Comparison of ENCODE assay signal across 14 cellular contexts in the genomic region with DNA sequence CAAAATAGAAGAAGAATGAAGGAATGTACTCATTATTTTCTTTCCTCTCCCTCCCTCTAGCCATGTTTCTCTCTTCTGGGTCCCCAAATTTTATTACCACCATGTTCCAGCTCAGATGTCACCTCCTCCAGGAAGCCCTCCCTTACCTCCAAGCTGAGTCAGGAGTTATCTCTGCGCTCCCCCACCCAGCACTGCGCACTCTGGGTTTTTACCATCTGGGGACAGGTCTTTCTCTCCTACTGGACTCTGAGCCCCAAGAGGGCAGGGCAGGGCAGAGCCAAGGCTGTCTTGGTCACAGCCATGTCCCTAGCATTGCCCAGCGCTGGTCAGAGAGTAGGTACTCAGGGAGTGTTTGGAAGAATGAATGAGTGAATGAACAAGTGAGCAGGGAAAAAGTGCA. TPM values are rescaled to one million over a fixed set of nuclear protein-coding genes. Genes with fewer than 3 reads are reported as not detected.
DNase-seq lines count a peak whose midpoint lies in the region; ATAC-seq and TF ChIP-seq lines count a peak whose summit lies in the region.
"Had no signal": no experiment of that assay in that cellular context is flagged by ENCODE, and none has a peak within 500 bp of the region (broad histone marks: within the 10 kb centered on the region; RNA-seq: fewer than 3 reads in every experiment).

No MANE protein-coding gene starts in this region.

- H3K36me3 ChIP-seq in MM.1S (replicated peaks; ENCODE audit: insufficient read depth, low read length): no peaks in the 10 kb centered on the region
- no peaks in the 10 kb centered on the region for H3K36me3 ChIP-seq in ascending aorta
- H3K36me3 ChIP-seq: breast epithelium, SJCRH30, suprapubic skin had no signal

- intact Hi-C loops in ascending aorta (cut with DNase I): no loop called here

- 0 out of 2 replicates have a peak overlapping the region, but pooled peaks have one; percentile 84 for H3K4me2 ChIP-seq in MM.1S (ENCODE audit: low read depth, low read length)

- no peaks in the 10 kb centered on the region for H3K79me2 ChIP-seq in MM.1S (ENCODE audit: low read length)

- H3K27ac ChIP-seq in MM.1S (ENCODE audit: low read length): no peak overlapping the region
- H3K27ac ChIP-seq in ascending aorta: peak overlapping the region; percentile 19 to 63
- H3K27ac ChIP-seq: foreskin keratinocyte, SJCRH30, suprapubic skin had no signal

- TF ChIP-seq CTCF in MM.1S (IDR thresholded peaks at IDR 0.05; ENCODE audit: low read length): no peak
- no peak for TF ChIP-seq CTCF in ascending aorta (IDR thresholded peaks at IDR 0.05)
- no peak for TF ChIP-seq CTCF in nephron progenitor cell (IDR thresholded peaks at IDR 0.05)

- H3K27me3 ChIP-seq in MM.1S (replicated peaks; ENCODE audit: insufficient read depth, low read length): peaks cover 86% of the 10 kb centered on the region
- H3K27me3 ChIP-seq in ascending aorta: no peaks in the 10 kb centered on the region
- H3K27me3 ChIP-seq: breast epithelium had no signal

- no peaks in the 10 kb centered on the region for H3K36me3 Mint-ChIP-seq in activated CD4-positive, alpha-beta T cell treated with anti-CD3 and anti-CD28 coated beads, Interleukin-2, amount 10 ng/mL, durations not matched to agents 7 days and 5 days (ENCODE audit: low read depth)
- H3K36me3 Mint-ChIP-seq in nephron progenitor cell (ENCODE audit: low read depth): no peaks in the 10 kb centered on the region

- CTCF ChIA-PET in activated CD4-positive, alpha-beta T cell treated with anti-CD3 and anti-CD28 coated beads, Interleukin-2, amount 10 ng/mL, durations not matched to agents 7 days and 5 days (lab: Charles Lee): interaction anchor here (0.6 to 2.2 kb wide), 9 partner anchors 9 to 286 kb away, joined by 3 to 5 read pairs (median 4); a partner anchor contains a TSS

- H2AFZ ChIP-seq in MM.1S (ENCODE audit: low read length): no peak overlapping the region

- H3K27ac Mint-ChIP-seq in activated CD4-positive, alpha-beta T cell treated with anti-CD3 and anti-CD28 coated beads, Interleukin-2, amount 10 ng/mL, durations not matched to agents 7 days and 5 days: peak overlapping the region; percentile 52
- no peak overlapping the region for H3K27ac Mint-ChIP-seq in nephron progenitor cell

- no peaks in the 10 kb centered on the region for H3K9me2 ChIP-seq in MM.1S (replicated peaks; ENCODE audit: insufficient read depth, low read length)

- POLR2A ChIA-PET in activated CD4-positive, alpha-beta T cell treated with anti-CD3 and anti-CD28 coated beads, Interleukin-2, amount 10 ng/mL, durations not matched to agents 7 days and 5 days (lab: Charles Lee): interaction anchor here (0.6 kb wide), 1 partner anchor 25 kb away, joined by 5 read pairs; no protein-coding TSS in a partner anchor

- H3K9me3 ChIP-seq in MM.1S (replicated peaks; ENCODE audit: insufficient read depth, low read length): no peaks in the 10 kb centered on the region
- H3K9me3 ChIP-seq in ascending aorta: no peaks in the 10 kb centered on the region
- H3K9me3 ChIP-seq: breast epithelium, SJCRH30, suprapubic skin had no signal

- H3K4me1 ChIP-seq in MM.1S (ENCODE audit: low read length) (peaks cover 8% of the 10 kb centered on the region; the same call in 1 of the 2 replicates), ascending aorta (peaks cover 13 to 22% of the 10 kb centered on the region in 2 donors)

- peaks cover 12% of the 10 kb centered on the region for H3K27me3 Mint-ChIP-seq in activated CD4-positive, alpha-beta T cell treated with anti-CD3 and anti-CD28 coated beads, Interleukin-2, amount 10 ng/mL, durations not matched to agents 7 days and 5 days
- peaks cover 18% of the 10 kb centered on the region for H3K27me3 Mint-ChIP-seq in nephron progenitor cell (ENCODE audit: low read depth, poor library complexity)

- H3K4me3 Mint-ChIP-seq in activated CD4-positive, alpha-beta T cell treated with anti-CD3 and anti-CD28 coated beads, Interleukin-2, amount 10 ng/mL, durations not matched to agents 7 days and 5 days: peak overlapping the region; percentile 65
- H3K4me3 Mint-ChIP-seq in nephron progenitor cell: peak overlapping the region; percentile 73

- H3K9ac ChIP-seq in MM.1S (ENCODE audit: low read length): no peak overlapping the region

- no peak for DNase-seq in activated CD4-positive, alpha-beta T cell treated with anti-CD3 and anti-CD28 coated beads, Interleukin-2, amount 10 ng/mL, durations not matched to agents 7 days and 5 days
- DNase-seq in activated CD4-positive, alpha-beta T cell treated with anti-CD3 and anti-CD28 coated beads for 4 hours: no peak
- no peak for DNase-seq in MM.1S
- DNase-seq in ascending aorta (ENCODE audit: low spot score in 2 of 2): no peak
- DNase-seq in nephron progenitor cell: no peak
- DNase-seq: DMS 273 treated with DMSO at 0.1 percent for 48 hours, foreskin keratinocyte, NCI-H2081 treated with DMSO at 0.1 percent for 48 hours, SJCRH30 had no signal

- no peaks in the 10 kb centered on the region for H3K9me3 Mint-ChIP-seq in activated CD4-positive, alpha-beta T cell treated with anti-CD3 and anti-CD28 coated beads, Interleukin-2, amount 10 ng/mL, durations not matched to agents 7 days and 5 days
- H3K9me3 Mint-ChIP-seq in nephron progenitor cell: no peaks in the 10 kb centered on the region

- no peak for ATAC-seq in GM21515 (IDR thresholded peaks at IDR 0.05; ENCODE audit: unreplicated experiment)
- ATAC-seq in HG03469 (IDR thresholded peaks at IDR 0.05; ENCODE audit: unreplicated experiment): no peak
- ATAC-seq in HG02852 (IDR thresholded peaks at IDR 0.05; ENCODE audit: unreplicated experiment): no peak
- ATAC-seq: foreskin keratinocyte had no signal

- no peak overlapping the region for H3K4me3 ChIP-seq in MM.1S (ENCODE audit: low read length)
- no peak overlapping the region for H3K4me3 ChIP-seq in ascending aorta
- H3K4me3 ChIP-seq: SJCRH30 had no signal

- H4K20me1 ChIP-seq in MM.1S (ENCODE audit: insufficient read depth, low read length): no peaks in the 10 kb centered on the region

- H3F3A ChIP-seq in MM.1S (ENCODE audit: insufficient read depth, low read length): peaks cover 4% of the 10 kb centered on the region; the same call in 1 of the 2 replicates

- peaks cover 34% of the 10 kb centered on the region for H3K4me1 Mint-ChIP-seq in activated CD4-positive, alpha-beta T cell treated with anti-CD3 and anti-CD28 coated beads, Interleukin-2, amount 10 ng/mL, durations not matched to agents 7 days and 5 days
- H3K4me1 Mint-ChIP-seq in nephron progenitor cell: peaks cover 42% of the 10 kb centered on the region

RNA-seq across cellular contexts. Expression of a gene that starts 2.9 kb away (rescaled TPM):
- not detected for total RNA-seq in activated CD4-positive, alpha-beta T cell treated with anti-CD3 and anti-CD28 coated beads, Interleukin-2, amount 10 ng/mL, durations not matched to agents 7 days and 5 days
- not detected for total RNA-seq in ascending aorta
- total RNA-seq: breast epithelium, foreskin keratinocyte, SJCRH30, suprapubic skin had no signal

RNA-seq across cellular contexts. Expression of a gene that starts 8.2 kb away (rescaled TPM):
- total RNA-seq in activated CD4-positive, alpha-beta T cell treated with anti-CD3 and anti-CD28 coated beads, Interleukin-2, amount 10 ng/mL, durations not matched to agents 7 days and 5 days: 10 to 100 TPM; 14.0 to 14.7 TPM
- total RNA-seq in ascending aorta: 120 TPM
- total RNA-seq: foreskin keratinocyte, SJCRH30 had no signal

RNA-seq across cellular contexts. Expression of a gene that starts 27.9 kb away (rescaled TPM):
- total RNA-seq in activated CD4-positive, alpha-beta T cell treated with anti-CD3 and anti-CD28 coated beads, Interleukin-2, amount 10 ng/mL, durations not matched to agents 7 days and 5 days: under 1 TPM; 0.31 to 0.42 TPM
- 104 TPM for total RNA-seq in ascending aorta

RNA-seq across cellular contexts. Expression of a gene that starts 32.0 kb away (rescaled TPM):
- total RNA-seq in activated CD4-positive, alpha-beta T cell treated with anti-CD3 and anti-CD28 coated beads, Interleukin-2, amount 10 ng/mL, durations not matched to agents 7 days and 5 days: 100 to 1,000 TPM; 700 to 784 TPM
- 159 TPM for total RNA-seq in ascending aorta

Comparison
In these comparisons a context has a peak if more than half of its experiments do, and no peak if none do; other contexts are left out.
1. RNA of a gene that starts 27.9 kb away (total RNA-seq): 104 TPM in ascending aorta (single experiment); 0.31 to 0.42 TPM in activated CD4-positive, alpha-beta T cell treated with anti-CD3 and anti-CD28 coated beads, Interleukin-2, amount 10 ng/mL, durations not matched to agents 7 days and 5 days; every median in the first group is over 10 times any median in the second.